35 cellular contexts compared by ENCODE assay signal in the genomic region with DNA sequence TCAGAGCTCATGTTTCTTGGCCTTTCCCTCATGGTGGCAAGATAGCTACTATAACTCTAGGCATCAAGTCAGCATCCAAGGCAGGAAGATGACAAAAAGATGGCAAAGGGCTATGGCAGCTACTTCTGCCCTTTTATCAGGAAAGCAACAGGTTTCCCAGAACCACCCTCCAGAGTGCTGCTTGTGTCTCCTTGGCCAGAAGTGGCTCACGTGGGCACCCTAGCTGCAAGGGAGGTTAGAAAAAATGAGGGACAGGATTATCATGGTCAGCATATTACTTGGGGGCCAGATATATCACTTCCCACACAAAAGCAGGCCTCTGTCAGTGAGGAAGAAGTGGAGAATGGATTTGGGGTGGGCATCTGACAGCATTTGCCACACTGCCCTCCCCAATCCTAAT. TPM values are rescaled to one million over a fixed set of nuclear protein-coding genes. Genes with fewer than 3 reads are reported as not detected.
DNase-seq lines count a peak whose midpoint lies in the region; ATAC-seq lines count a peak whose summit lies in the region.
"Had no signal": no experiment of that assay in that cellular context is flagged by ENCODE, and none has a peak within 500 bp of the region (broad histone marks: within the 10 kb centered on the region; RNA-seq: fewer than 3 reads in every experiment).

No MANE protein-coding gene starts in this region.

- peak overlapping the region; percentile 99 for H3K27ac Mint-ChIP-seq in activated naive CD4-positive, alpha-beta T cell treated with anti-CD3 and anti-CD28 coated beads, Interleukin-2, amount 50 U/mL, for 24 hours
- H3K27ac Mint-ChIP-seq in activated CD4-positive, alpha-beta memory T cell treated with anti-CD3 and anti-CD28 coated beads, Interleukin-2, amount 10 ng/mL, durations not matched to agents 7 days and 5 days: peak overlapping the region; percentile 78
- H3K27ac Mint-ChIP-seq: B cell; T-helper 1 cell treated with Interleukin-12 subunit alpha and Interleukin-12 subunit beta and Interleukin-4 antibody, amounts not matched to agents 30 μg/mL and 1 μg/mL, for 36 hours had no signal

- no peak overlapping the region for H3K4me3 ChIP-seq in effector memory CD4-positive, alpha-beta T cell (ENCODE audit: insufficient read depth, low read depth, low read length, poor library complexity, severe bottlenecking)
- H3K4me3 ChIP-seq: gastroesophageal sphincter, mucosa of descending colon, pancreas, skin epidermis, thoracic aorta had no signal

- H3K27ac ChIP-seq in effector memory CD4-positive, alpha-beta T cell (ENCODE audit: insufficient read depth, low read length, poor library complexity, severe bottlenecking): peak overlapping the region; percentile 57
- H3K27ac ChIP-seq: gastroesophageal sphincter, pancreas, thoracic aorta had no signal

- CTCF ChIA-PET in activated CD4-positive, alpha-beta memory T cell treated with anti-CD3 and anti-CD28 coated beads, Interleukin-2, amount 10 ng/mL, durations not matched to agents 7 days and 5 days (lab: Charles Lee): interaction anchor here (1.1 to 4.5 kb wide), 4 partner anchors 17 to 152 kb away, joined by 3 to 28 read pairs (median 22); a partner anchor contains a TSS

- peak overlapping the region; percentile 33 for H3K4me3 Mint-ChIP-seq in activated naive CD4-positive, alpha-beta T cell treated with anti-CD3 and anti-CD28 coated beads, Interleukin-2, amount 50 U/mL, for 24 hours
- H3K4me3 Mint-ChIP-seq in activated CD4-positive, alpha-beta memory T cell treated with anti-CD3 and anti-CD28 coated beads, Interleukin-2, amount 10 ng/mL, durations not matched to agents 7 days and 5 days: no peak overlapping the region
- H3K4me3 Mint-ChIP-seq: B cell; neural crest cell; T-helper 1 cell treated with Interleukin-12 subunit alpha and Interleukin-12 subunit beta and Interleukin-4 antibody, amounts not matched to agents 30 μg/mL and 1 μg/mL, for 36 hours had no signal

- no peaks in the 10 kb centered on the region for H3K9me3 Mint-ChIP-seq in activated naive CD4-positive, alpha-beta T cell treated with anti-CD3 and anti-CD28 coated beads, Interleukin-2, amount 50 U/mL, for 24 hours
- H3K9me3 Mint-ChIP-seq in activated CD4-positive, alpha-beta memory T cell treated with anti-CD3 and anti-CD28 coated beads, Interleukin-2, amount 10 ng/mL, durations not matched to agents 7 days and 5 days: no peaks in the 10 kb centered on the region
- H3K9me3 Mint-ChIP-seq: neural crest cell had no signal

- no peaks in the 10 kb centered on the region for H3K27me3 Mint-ChIP-seq in activated naive CD4-positive, alpha-beta T cell treated with anti-CD3 and anti-CD28 coated beads, Interleukin-2, amount 50 U/mL, for 24 hours
- no peaks in the 10 kb centered on the region for H3K27me3 Mint-ChIP-seq in activated CD4-positive, alpha-beta memory T cell treated with anti-CD3 and anti-CD28 coated beads, Interleukin-2, amount 10 ng/mL, durations not matched to agents 7 days and 5 days
- H3K27me3 Mint-ChIP-seq: B cell had no signal

- peaks cover 95% of the 10 kb centered on the region for H3K4me1 ChIP-seq in effector memory CD4-positive, alpha-beta T cell (ENCODE audit: control insufficient read depth, insufficient read depth, low read length, poor library complexity, severe bottlenecking)

- POLR2A ChIA-PET in activated CD4-positive, alpha-beta memory T cell treated with anti-CD3 and anti-CD28 coated beads, Interleukin-2, amount 10 ng/mL, durations not matched to agents 7 days and 5 days (lab: Charles Lee): interaction anchor here (1.0 to 15.4 kb wide), 3 partner anchors 11 to 30 kb away, joined by 3 to 310 read pairs (median 31); a partner anchor contains a TSS

- no peak for DNase-seq in activated naive CD4-positive, alpha-beta T cell treated with anti-CD3 and anti-CD28 coated beads, Interleukin-2, amount 50 U/mL, for 16 hours
- no peak for DNase-seq in activated CD4-positive, alpha-beta memory T cell treated with anti-CD3 and anti-CD28 coated beads, Interleukin-2, amount 10 ng/mL, durations not matched to agents 7 days and 5 days
- DNase-seq in effector memory CD4-positive, alpha-beta T cell: no peak
- DNase-seq in DMS 273 (lab: John Stamatoyannopoulos, UW; ENCODE audit: unreplicated experiment) (no peak), glomerular visceral epithelial cell (ENCODE audit: extremely low spot score) (no peak)
- DNase-seq: ACHN; activated CD8-positive, alpha-beta memory T cell treated with anti-CD3 and anti-CD28 coated beads for 24 hours; activated gamma-delta T cell treated with Interleukin-2 at 50 U/mL for 16 hours; activated T-cell treated with anti-CD3 and anti-CD28 coated beads for 4 hours; aorta; COR-L47; DMS53; HCEC 1CT; hypothalamus; Kasumi-1; left cardiac atrium; NCI-H1417 treated with DMSO at 0.1 percent for 48 hours; NCI-H2029 treated with DMSO at 0.1 percent for 48 hours; NCI-H526; pancreas; PC-3; SK-N-SH; stimulated activated naive CD8-positive, alpha-beta T cell treated with anti-CD3 and anti-CD28 coated beads, Interleukin-15, Interleukin-2, amounts not matched to agents 100 U/mL and 50 U/mL, for 24 hours had no signal

- peaks cover 5% of the 10 kb centered on the region for H3K36me3 Mint-ChIP-seq in activated naive CD4-positive, alpha-beta T cell treated with anti-CD3 and anti-CD28 coated beads, Interleukin-2, amount 50 U/mL, for 24 hours
- peaks cover 14% of the 10 kb centered on the region for H3K36me3 Mint-ChIP-seq in activated CD4-positive, alpha-beta memory T cell treated with anti-CD3 and anti-CD28 coated beads, Interleukin-2, amount 10 ng/mL, durations not matched to agents 7 days and 5 days (ENCODE audit: low read depth)

- no peaks in the 10 kb centered on the region for H3K27me3 ChIP-seq in effector memory CD4-positive, alpha-beta T cell (replicated peaks; ENCODE audit: control insufficient read depth, insufficient read depth, low read length, poor library complexity, severe bottlenecking)
- H3K27me3 ChIP-seq: gastroesophageal sphincter, pancreas had no signal

- H3K9me3 ChIP-seq in effector memory CD4-positive, alpha-beta T cell (ENCODE audit: control insufficient read depth, low read length): no peaks in the 10 kb centered on the region
- H3K9me3 ChIP-seq: mucosa of descending colon, pancreas, SK-N-SH, thoracic aorta had no signal

- H3K36me3 ChIP-seq in effector memory CD4-positive, alpha-beta T cell (ENCODE audit: control insufficient read depth, insufficient read depth, low read length): no peaks in the 10 kb centered on the region
- H3K36me3 ChIP-seq: pancreas, thoracic aorta had no signal

- peaks cover 100% of the 10 kb centered on the region for H3K4me1 Mint-ChIP-seq in activated naive CD4-positive, alpha-beta T cell treated with anti-CD3 and anti-CD28 coated beads, Interleukin-2, amount 50 U/mL, for 24 hours
- peaks cover 95% of the 10 kb centered on the region for H3K4me1 Mint-ChIP-seq in activated CD4-positive, alpha-beta memory T cell treated with anti-CD3 and anti-CD28 coated beads, Interleukin-2, amount 10 ng/mL, durations not matched to agents 7 days and 5 days

- ATAC-seq in HG02610 (IDR thresholded peaks at IDR 0.05; ENCODE audit: unreplicated experiment): no peak
- ATAC-seq in GM18873 (IDR thresholded peaks at IDR 0.05; ENCODE audit: low FRiP score, unreplicated experiment): no peak
- ATAC-seq: gastroesophageal sphincter; left cardiac atrium; mucosa of descending colon; pancreas; PC-3; stimulated activated naive CD8-positive, alpha-beta T cell treated with anti-CD3 and anti-CD28 coated beads, Interleukin-15, Interleukin-2, amounts not matched to agents 100 U/mL and 50 U/mL, for 24 hours had no signal

RNA-seq across cellular contexts. Expression of a gene that starts 24.3 kb away (rescaled TPM):
- under 1 TPM; 0.25 to 0.33 TPM for total RNA-seq in activated CD4-positive, alpha-beta memory T cell treated with anti-CD3 and anti-CD28 coated beads, Interleukin-2, amount 10 ng/mL, durations not matched to agents 7 days and 5 days
- total RNA-seq: B cell, bronchial epithelial cell, lung microvascular endothelial cell, PC-3 had no signal

RNA-seq across cellular contexts. Expression of a gene that starts 29.5 kb away (rescaled TPM):
- 100 to 1,000 TPM; 109 TPM for total RNA-seq in activated CD4-positive, alpha-beta memory T cell treated with anti-CD3 and anti-CD28 coated beads, Interleukin-2, amount 10 ng/mL, durations not matched to agents 7 days and 5 days
- total RNA-seq: neural crest cell had no signal
